Comparison of ENCODE assay signal across 8 cellular contexts in the genomic region with DNA sequence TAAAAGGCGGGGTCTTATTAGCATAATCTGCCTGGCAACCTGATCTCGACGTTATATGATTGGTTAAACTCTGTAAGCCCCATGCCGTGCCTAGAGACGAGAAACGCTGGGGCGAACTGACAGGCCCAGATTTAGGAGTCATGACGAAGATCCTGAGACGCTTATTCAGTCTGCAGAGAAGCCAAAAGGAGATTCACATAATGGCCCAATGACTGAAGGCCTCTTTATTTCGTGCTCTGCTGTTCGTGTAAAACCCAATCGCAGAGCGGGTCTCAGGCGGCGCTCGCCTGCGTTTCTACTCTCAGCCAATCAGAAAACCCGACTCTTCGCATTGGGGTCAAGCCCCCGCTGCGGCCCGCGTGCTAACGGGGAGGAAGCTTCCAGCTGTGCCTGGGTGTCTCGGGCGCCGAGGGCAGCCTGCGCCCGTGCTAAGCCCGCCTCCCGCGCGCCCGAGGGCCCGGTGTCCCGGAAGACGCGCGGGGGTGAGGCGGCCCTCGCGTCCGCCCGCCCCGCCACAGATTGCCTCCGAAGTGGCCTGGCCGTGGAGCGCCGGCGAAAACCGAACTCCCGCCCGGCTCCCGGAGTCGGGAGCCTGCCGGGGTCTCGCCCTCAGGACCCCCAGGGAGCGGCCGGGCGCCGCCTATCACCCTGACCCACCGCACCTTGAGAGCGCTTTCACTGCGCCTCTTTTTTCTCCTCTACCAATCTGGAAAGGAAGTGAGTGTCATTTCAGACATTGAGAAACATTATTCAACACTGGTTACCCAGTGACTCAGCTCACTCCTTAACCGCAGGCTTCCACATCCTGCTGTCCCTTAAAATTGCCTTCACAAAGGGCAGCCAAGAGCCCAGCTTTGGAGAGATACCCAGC. TPM values are rescaled to one million over a fixed set of nuclear protein-coding genes. Genes with fewer than 3 reads are reported as not detected.
A peak's percentile ranks its signal among the peaks of the same experiment; 100 is the strongest.
DNase-seq lines count a peak whose midpoint lies in the region; ATAC-seq and TF ChIP-seq lines count a peak whose summit lies in the region.

No MANE protein-coding gene starts in this region.

- H3K9me3 Mint-ChIP-seq in activated naive CD4-positive, alpha-beta T cell treated with anti-CD3 and anti-CD28 coated beads, Interleukin-2, amount 50 U/mL, for 72 hours: no peaks in the 10 kb centered on the region

- peak overlapping the region; percentile 98 for H3K9ac ChIP-seq in SK-N-SH

- POLR2A ChIA-PET in GM10248 (lab: Yijun Ruan, JAX): interaction anchor here (0.6 to 1.8 kb wide), 8 partner anchors 11 to 977 kb away, joined by 3 to 6 read pairs (median 4); a partner anchor contains a TSS
- POLR2A ChIA-PET in SK-N-SH (lab: Yijun Ruan, JAX): interaction anchor here (1.1 to 2.3 kb wide), 7 partner anchors 11 to 129 kb away, joined by 3 to 10 read pairs (median 7); a partner anchor contains a TSS

- peak; percentile 96 for DNase-seq in GM10248 (ENCODE audit: extremely low spot score)
- peak; percentile 99 for DNase-seq in NCI-H1092 (lab: John Stamatoyannopoulos, UW)
- DNase-seq in SK-N-SH: peak; percentile 98
- peak; percentile 90 for DNase-seq in activated naive CD4-positive, alpha-beta T cell treated with anti-CD3 and anti-CD28 coated beads, Interleukin-2, amount 50 U/mL, for 72 hours (ENCODE audit: low spot score in 2 of 2)
- peak; percentile 98 for DNase-seq in glomerular endothelial cell (ENCODE audit: extremely low read depth, low read depth, low spot score)
- peak; percentile 62 to 99 (median 97) for DNase-seq in nucleus accumbens (lab: John Stamatoyannopoulos, UW)
- DNase-seq in suprapubic skin (ENCODE audit: low spot score in 2 of 2): peak; percentile 96 to 97

- CTCF ChIA-PET in GM10248 (lab: Yijun Ruan, JAX) (interaction anchor here (1.2 to 2.5 kb wide), 3 partner anchors 10 to 128 kb away, joined by 4 to 12 read pairs (median 7); no protein-coding TSS in a partner anchor), SK-N-SH (lab: Yijun Ruan, JAX) (interaction anchor here (0.7 to 2.2 kb wide), 6 partner anchors 10 to 129 kb away, joined by 3 to 11 read pairs (median 4); no protein-coding TSS in a partner anchor)

- no peak for TF ChIP-seq RAD21 in SK-N-SH (IDR thresholded peaks at IDR 0.05; ENCODE audit: low read length)

- TF ChIP-seq POLR2A in suprapubic skin (IDR thresholded peaks at IDR 0.05): peak; percentile 56 to 71

- peak overlapping the region; percentile 99 to 100 for H3K27ac Mint-ChIP-seq in activated naive CD4-positive, alpha-beta T cell treated with anti-CD3 and anti-CD28 coated beads, Interleukin-2, amount 50 U/mL, for 72 hours

- H3K27ac ChIP-seq in SK-N-SH (ENCODE audit: low read depth in 2 of 2, low read length in 1 of 2) (peak overlapping the region; percentile 99 to 100), suprapubic skin (peak overlapping the region; percentile 99)

- peak; percentile 78 for ATAC-seq in HG02610 (IDR thresholded peaks at IDR 0.05; ENCODE audit: unreplicated experiment)
- peak; percentile 83 for ATAC-seq in activated naive CD4-positive, alpha-beta T cell treated with anti-CD3 and anti-CD28 coated beads, Interleukin-2, amount 50 U/mL, for 72 hours

- H3K36me3 ChIP-seq in SK-N-SH (replicated peaks in 1 of 2; ENCODE audit: control insufficient read depth in 1 of 2, insufficient read depth in 2 of 2, low read length in 1 of 2): peaks cover 0 to 3% of the 10 kb centered on the region in 2 experiments
- H3K36me3 ChIP-seq in suprapubic skin: no peaks in the 10 kb centered on the region

- H2AFZ ChIP-seq in SK-N-SH (ENCODE audit: low read depth): peak overlapping the region; percentile 90

- TF ChIP-seq EP300 in SK-N-SH (IDR thresholded peaks at IDR 0.05; ENCODE audit: borderline replicate concordance in 1 of 2, low read depth in 1 of 2, low read length in 1 of 2) (peak; percentile 39 to 90; a peak in 1 of 4 replicates), suprapubic skin (IDR thresholded peaks at IDR 0.05) (no peak)

- H3K9me3 ChIP-seq in SK-N-SH (no peaks in the 10 kb centered on the region), suprapubic skin (no peaks in the 10 kb centered on the region)

- H3K27me3 ChIP-seq in SK-N-SH (ENCODE audit: insufficient read depth): no peaks in the 10 kb centered on the region
- H3K27me3 ChIP-seq in suprapubic skin: no peaks in the 10 kb centered on the region

- H3K4me1 ChIP-seq in SK-N-SH (ENCODE audit: control insufficient read depth in 1 of 2, insufficient read depth in 2 of 2, low read depth in 1 of 2, low read length in 1 of 2): peaks cover 0 to 3% of the 10 kb centered on the region in 2 experiments; a peak in 3 of 4 replicates
- peaks cover 20% of the 10 kb centered on the region for H3K4me1 ChIP-seq in suprapubic skin

- H3K79me2 ChIP-seq in SK-N-SH (ENCODE audit: insufficient read depth): peaks cover 37% of the 10 kb centered on the region

- H3F3A ChIP-seq in SK-N-SH (replicated peaks; ENCODE audit: insufficient read depth): peaks cover 21% of the 10 kb centered on the region

- peak overlapping the region; percentile 89 for H3K4me2 ChIP-seq in SK-N-SH

- no peaks in the 10 kb centered on the region for H3K9me2 ChIP-seq in SK-N-SH

- H4K20me1 ChIP-seq in SK-N-SH (ENCODE audit: insufficient read depth): no peaks in the 10 kb centered on the region; the same call in 1 of the 2 replicates

- TF ChIP-seq CTCF in GM10248 (IDR thresholded peaks at IDR 0.05; ENCODE audit: control extremely low read depth, extremely low read depth, low read depth, missing control alignments): no peak
- no peak for TF ChIP-seq CTCF in SK-N-SH (IDR thresholded peaks at IDR 0.05)
- no peak for TF ChIP-seq CTCF in suprapubic skin (IDR thresholded peaks at IDR 0.05)

- WGBS in SK-N-SH (ENCODE audit: low lambda C conversion rate): 0% methylated on average over 24 of the region's 65 CpGs
- WGBS in suprapubic skin: 0% methylated on average over 29 of the region's 65 CpGs

- H3K36me3 Mint-ChIP-seq in activated naive CD4-positive, alpha-beta T cell treated with anti-CD3 and anti-CD28 coated beads, Interleukin-2, amount 50 U/mL, for 72 hours: peaks cover 6 to 7% of the 10 kb centered on the region in 2 donors

- peak overlapping the region; percentile 69 to 83 for H3K4me3 ChIP-seq in SK-N-SH (ENCODE audit: low read depth in 2 of 2, low read length in 1 of 2)
- peak overlapping the region; percentile 81 for H3K4me3 ChIP-seq in suprapubic skin

TF ChIP-seq in SK-N-SH, 30 proteins besides CTCF, POLR2A, EP300 and RAD21 (continues in another document):
- TF ChIP-seq CHD2 (IDR thresholded peaks at IDR 0.05; ENCODE audit: low read length, partially characterized antibody) (peak; percentile 25), EZH2phosphoT487 (IDR thresholded peaks at IDR 0.05; ENCODE audit: borderline replicate concordance, low read depth) (no peak), SIN3A (IDR thresholded peaks at IDR 0.05; ENCODE audit: borderline replicate concordance, low read depth, low read length) (peak; percentile 54; the same call in 1 of the 2 replicates), JUND (IDR thresholded peaks at IDR 0.05) (peak; percentile 84), TEAD4 (IDR thresholded peaks at IDR 0.05; ENCODE audit: borderline replicate concordance, insufficient read depth) (peak; percentile 43; the same call in 1 of the 2 replicates), MEF2A (IDR thresholded peaks at IDR 0.05; ENCODE audit: borderline replicate concordance, low read depth) (no peak), FOSL2 (IDR thresholded peaks at IDR 0.05; ENCODE audit: borderline replicate concordance, low read depth) (peak; percentile 87; the same call in 1 of the 2 replicates), POLR2AphosphoS5 (IDR thresholded peaks at IDR 0.05; ENCODE audit: low read depth, low read length) (peak; percentile 75), RFX5 (IDR thresholded peaks at IDR 0.05; ENCODE audit: low read length) (peak; percentile 98), ELF1 (IDR thresholded peaks at IDR 0.05) (peak; percentile 53), RCOR1 (IDR thresholded peaks at IDR 0.05; ENCODE audit: low read length) (no peak), GATA2 (CRISPR knock-in tag; IDR thresholded peaks at IDR 0.05) (no peak)
- TF ChIP-seq, protein P1, sequence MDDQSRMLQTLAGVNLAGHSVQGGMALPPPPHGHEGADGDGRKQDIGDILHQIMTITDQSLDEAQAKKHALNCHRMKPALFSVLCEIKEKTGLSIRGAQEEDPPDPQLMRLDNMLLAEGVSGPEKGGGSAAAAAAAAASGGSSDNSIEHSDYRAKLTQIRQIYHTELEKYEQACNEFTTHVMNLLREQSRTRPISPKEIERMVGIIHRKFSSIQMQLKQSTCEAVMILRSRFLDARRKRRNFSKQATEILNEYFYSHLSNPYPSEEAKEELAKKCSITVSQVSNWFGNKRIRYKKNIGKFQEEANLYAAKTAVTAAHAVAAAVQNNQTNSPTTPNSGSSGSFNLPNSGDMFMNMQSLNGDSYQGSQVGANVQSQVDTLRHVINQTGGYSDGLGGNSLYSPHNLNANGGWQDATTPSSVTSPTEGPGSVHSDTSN (IDR thresholded peaks at IDR 0.05): peak; percentile 96
- TF ChIP-seq, protein P2, sequence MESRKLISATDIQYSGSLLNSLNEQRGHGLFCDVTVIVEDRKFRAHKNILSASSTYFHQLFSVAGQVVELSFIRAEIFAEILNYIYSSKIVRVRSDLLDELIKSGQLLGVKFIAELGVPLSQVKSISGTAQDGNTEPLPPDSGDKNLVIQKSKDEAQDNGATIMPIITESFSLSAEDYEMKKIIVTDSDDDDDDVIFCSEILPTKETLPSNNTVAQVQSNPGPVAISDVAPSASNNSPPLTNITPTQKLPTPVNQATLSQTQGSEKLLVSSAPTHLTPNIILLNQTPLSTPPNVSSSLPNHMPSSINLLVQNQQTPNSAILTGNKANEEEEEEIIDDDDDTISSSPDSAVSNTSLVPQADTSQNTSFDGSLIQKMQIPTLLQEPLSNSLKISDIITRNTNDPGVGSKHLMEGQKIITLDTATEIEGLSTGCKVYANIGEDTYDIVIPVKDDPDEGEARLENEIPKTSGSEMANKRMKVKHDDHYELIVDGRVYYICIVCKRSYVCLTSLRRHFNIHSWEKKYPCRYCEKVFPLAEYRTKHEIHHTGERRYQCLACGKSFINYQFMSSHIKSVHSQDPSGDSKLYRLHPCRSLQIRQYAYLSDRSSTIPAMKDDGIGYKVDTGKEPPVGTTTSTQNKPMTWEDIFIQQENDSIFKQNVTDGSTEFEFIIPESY (IDR thresholded peaks at IDR 0.05; ENCODE audit: borderline replicate concordance, low read depth): no peak; the same call in 1 of the 2 replicates
- TF ChIP-seq, protein P3, sequence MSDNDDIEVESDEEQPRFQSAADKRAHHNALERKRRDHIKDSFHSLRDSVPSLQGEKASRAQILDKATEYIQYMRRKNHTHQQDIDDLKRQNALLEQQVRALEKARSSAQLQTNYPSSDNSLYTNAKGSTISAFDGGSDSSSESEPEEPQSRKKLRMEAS (IDR thresholded peaks at IDR 0.05; ENCODE audit: low read depth): peak; percentile 92

RNA-seq across cellular contexts. Expression of a gene that starts 0.4 kb away (rescaled TPM):
- 1.9 and 2.7 TPM in 2 replicates for polyA plus RNA-seq in SK-N-SH (2012; rRNA removed)
- 1.2 and 1.5 TPM in 2 replicates for polyA plus RNA-seq in SK-N-SH (2012; cell fraction: cytosol; rRNA removed)
- polyA plus RNA-seq in SK-N-SH (2012; cell fraction: nucleus; rRNA removed): 7.4 and 13.7 TPM in 2 replicates
- total RNA-seq in activated naive CD4-positive, alpha-beta T cell treated with anti-CD3 and anti-CD28 coated beads, Interleukin-2, amount 50 U/mL, for 72 hours: 10 to 100 TPM; 13.0 to 28.1 TPM
- total RNA-seq in glomerular endothelial cell (7.0 and 7.9 TPM in 2 replicates), suprapubic skin (10 to 100 TPM; 11.4 to 49.8 (median 13.4) TPM)

Comparison
In these comparisons a context has a peak if more than half of its experiments do, and no peak if none do; other contexts are left out.
1. Peak in every context shown above with its lines: DNase-seq, ATAC-seq, H3K4me3 ChIP-seq and H3K27ac ChIP-seq.